Comparison of ENCODE assay signal across 8 cellular contexts in the genomic region with DNA sequence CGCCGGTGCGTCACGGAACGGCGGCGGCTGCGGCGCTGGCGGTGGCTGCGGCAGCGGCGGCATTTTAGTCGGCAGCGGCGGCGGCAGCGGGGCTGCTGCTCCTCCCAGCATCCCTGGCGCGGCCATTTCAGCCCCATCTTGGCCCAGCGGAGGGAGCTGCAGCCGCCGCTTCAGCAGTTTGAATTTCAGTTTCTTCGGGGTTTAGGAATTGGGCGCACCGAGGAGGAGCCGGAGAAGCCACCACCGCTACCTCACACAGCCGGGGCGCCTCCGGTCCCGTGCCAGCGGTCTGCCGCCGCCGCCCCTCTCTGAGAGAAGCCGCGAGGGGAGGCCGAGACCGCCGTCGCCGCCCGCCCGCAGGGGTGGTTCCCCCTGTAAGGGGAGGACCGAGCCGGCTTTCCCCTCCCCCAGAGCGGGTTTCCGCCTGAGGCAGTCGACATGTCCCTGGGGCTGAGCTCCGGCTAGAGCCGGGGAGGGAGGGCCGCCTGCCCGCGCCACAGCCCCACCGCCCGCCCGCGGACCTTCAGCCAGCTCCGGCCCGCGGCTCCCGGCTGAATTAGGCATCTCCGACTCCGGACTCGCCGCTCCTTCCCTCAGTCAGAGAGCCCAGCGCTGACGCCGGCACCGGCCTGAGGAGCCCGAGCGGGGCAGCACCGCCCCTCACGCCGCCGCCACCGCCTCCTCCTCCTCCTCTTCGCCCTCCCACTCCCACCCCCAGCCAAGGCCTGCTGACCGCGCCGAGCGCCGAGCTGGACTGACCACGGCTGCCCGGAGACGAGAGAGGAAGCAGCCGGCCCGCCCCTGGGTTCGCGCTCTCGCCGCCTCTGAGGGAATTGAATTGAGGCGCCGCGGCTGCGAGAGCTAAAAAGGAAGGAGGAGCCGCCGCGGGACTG. TPM values are rescaled to one million over a fixed set of nuclear protein-coding genes. Genes with fewer than 3 reads are reported as not detected.
DNase-seq lines count a peak whose midpoint lies in the region; ATAC-seq, FAIRE-seq and TF ChIP-seq lines count a peak whose summit lies in the region.

A gene (plus strand): TSS at position 67 of the 893 bp plus-strand sequence. CDS start 1,053 bp downstream, outside the sequence.

- H3K27ac ChIP-seq in C4-2B (peak within 1 kb of the TSS; percentile 99), liver (ENCODE audit: low read depth in 1 of 2, low read length in 2 of 2) (peak within 1 kb of the TSS; percentile 100)

- peaks cover 14% of the 10 kb centered on the region for H3K4me1 Mint-ChIP-seq in dendritic cell treated with granulocyte-macrophage colony-stimulating factor and Interleukin-4, amounts not matched to agents 40 ng/mL and 50 ng/mL, for 4 days (ENCODE audit: low read depth)

- intact Hi-C loops in dendritic cell treated with granulocyte-macrophage colony-stimulating factor and Interleukin-4, amounts not matched to agents 40 ng/mL and 50 ng/mL, for 4 days (cut with micrococcal nuclease), result loop anchor here (2.0 to 10.0 kb wide), 3 partner anchors 124 to 354 kb away; a partner anchor contains a TSS

- H3K4me3 ChIP-seq in liver (ENCODE audit: low read depth in 1 of 3, low read length in 3 of 3), result peak within 1 kb of the TSS; percentile 85 to 96 (median 92)

- WGBS in liver, result under 1% methylated on average over 100 of the region's 100 CpGs

- no peaks in the 10 kb centered on the region for H3K9me3 Mint-ChIP-seq in dendritic cell treated with granulocyte-macrophage colony-stimulating factor and Interleukin-4, amounts not matched to agents 40 ng/mL and 50 ng/mL, for 4 days

- H3K9me3 ChIP-seq in liver (ENCODE audit: control insufficient read depth in 4 of 4, low read length in 3 of 4), result no peaks in the 10 kb centered on the region

- no peaks in the 10 kb centered on the region for H3K27me3 Mint-ChIP-seq in dendritic cell treated with granulocyte-macrophage colony-stimulating factor and Interleukin-4, amounts not matched to agents 40 ng/mL and 50 ng/mL, for 4 days

- TF ChIP-seq CTCF in C4-2B (conservative IDR thresholded peaks at IDR 0.05) (peak; percentile 24), liver (IDR thresholded peaks at IDR 0.05; ENCODE audit: low read depth, low read length, missing input control) (no peak)

- peak in 1 of 2 donors; percentile 20 for TF ChIP-seq RAD21 in liver (IDR thresholded peaks at IDR 0.05)

- no peaks in the 10 kb centered on the region for H3K36me3 ChIP-seq in liver (ENCODE audit: control insufficient read depth in 4 of 4, insufficient read depth in 3 of 4, low read depth in 1 of 4, low read length in 3 of 4)

- H3K4me1 ChIP-seq in liver (ENCODE audit: control insufficient read depth in 4 of 4, insufficient read depth in 4 of 4, low read length in 3 of 4), result peaks cover 0 to 18% (median 4%) of the 10 kb centered on the region in 4 donors

- H3K27me3 ChIP-seq in liver (ENCODE audit: control insufficient read depth in 4 of 4, insufficient read depth in 4 of 4, low read length in 3 of 4), result no peaks in the 10 kb centered on the region

- peak within 1 kb of the TSS; percentile 98 for H3K4me3 Mint-ChIP-seq in dendritic cell treated with granulocyte-macrophage colony-stimulating factor and Interleukin-4, amounts not matched to agents 40 ng/mL and 50 ng/mL, for 4 days

- DNase-seq in GM19239 (ENCODE audit: insufficient read length, low spot score) (peak; percentile 62), NCI-H69 (lab: John Stamatoyannopoulos, UW) (peak; percentile 93)
- peak; percentile 83 to 89 for DNase-seq in activated CD4-positive, alpha-beta T cell treated with anti-CD3 and anti-CD28 coated beads, Interleukin-2, amount 50 U/mL, for 24 hours (ENCODE audit: low read depth in 1 of 2, low spot score in 1 of 2)
- DNase-seq in stimulated activated CD4-positive, alpha-beta T cell treated with anti-CD3 and anti-CD28 coated beads, Interleukin-4, amount 100 ng/mL, for 24 hours, result peak; percentile 95

- peak; percentile 26 for FAIRE-seq in GM19239 (lab: Jason Lieb, UNC)

- peak within 1 kb of the TSS; percentile 98 for H3K27ac Mint-ChIP-seq in dendritic cell treated with granulocyte-macrophage colony-stimulating factor and Interleukin-4, amounts not matched to agents 40 ng/mL and 50 ng/mL, for 4 days

- ATAC-seq in HG03442 (IDR thresholded peaks at IDR 0.05; ENCODE audit: unreplicated experiment), result peak; percentile 66

- peaks cover 42% of the 10 kb centered on the region for H3K36me3 Mint-ChIP-seq in dendritic cell treated with granulocyte-macrophage colony-stimulating factor and Interleukin-4, amounts not matched to agents 40 ng/mL and 50 ng/mL, for 4 days (ENCODE audit: low read depth)

- H3K9ac ChIP-seq in liver (ENCODE audit: low read depth in 1 of 2, low read length in 2 of 2), result peak within 1 kb of the TSS; percentile 94 to 99

TF ChIP-seq in liver, 16 proteins besides CTCF, POLR2A, EP300 and RAD21:
- TF ChIP-seq, protein P1, sequence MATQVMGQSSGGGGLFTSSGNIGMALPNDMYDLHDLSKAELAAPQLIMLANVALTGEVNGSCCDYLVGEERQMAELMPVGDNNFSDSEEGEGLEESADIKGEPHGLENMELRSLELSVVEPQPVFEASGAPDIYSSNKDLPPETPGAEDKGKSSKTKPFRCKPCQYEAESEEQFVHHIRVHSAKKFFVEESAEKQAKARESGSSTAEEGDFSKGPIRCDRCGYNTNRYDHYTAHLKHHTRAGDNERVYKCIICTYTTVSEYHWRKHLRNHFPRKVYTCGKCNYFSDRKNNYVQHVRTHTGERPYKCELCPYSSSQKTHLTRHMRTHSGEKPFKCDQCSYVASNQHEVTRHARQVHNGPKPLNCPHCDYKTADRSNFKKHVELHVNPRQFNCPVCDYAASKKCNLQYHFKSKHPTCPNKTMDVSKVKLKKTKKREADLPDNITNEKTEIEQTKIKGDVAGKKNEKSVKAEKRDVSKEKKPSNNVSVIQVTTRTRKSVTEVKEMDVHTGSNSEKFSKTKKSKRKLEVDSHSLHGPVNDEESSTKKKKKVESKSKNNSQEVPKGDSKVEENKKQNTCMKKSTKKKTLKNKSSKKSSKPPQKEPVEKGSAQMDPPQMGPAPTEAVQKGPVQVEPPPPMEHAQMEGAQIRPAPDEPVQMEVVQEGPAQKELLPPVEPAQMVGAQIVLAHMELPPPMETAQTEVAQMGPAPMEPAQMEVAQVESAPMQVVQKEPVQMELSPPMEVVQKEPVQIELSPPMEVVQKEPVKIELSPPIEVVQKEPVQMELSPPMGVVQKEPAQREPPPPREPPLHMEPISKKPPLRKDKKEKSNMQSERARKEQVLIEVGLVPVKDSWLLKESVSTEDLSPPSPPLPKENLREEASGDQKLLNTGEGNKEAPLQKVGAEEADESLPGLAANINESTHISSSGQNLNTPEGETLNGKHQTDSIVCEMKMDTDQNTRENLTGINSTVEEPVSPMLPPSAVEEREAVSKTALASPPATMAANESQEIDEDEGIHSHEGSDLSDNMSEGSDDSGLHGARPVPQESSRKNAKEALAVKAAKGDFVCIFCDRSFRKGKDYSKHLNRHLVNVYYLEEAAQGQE (IDR thresholded peaks at IDR 0.05), result peak; percentile 86
- TF ChIP-seq RXRA (IDR thresholded peaks at IDR 0.05) (no peak), YY1 (IDR thresholded peaks at IDR 0.05) (peak; percentile 79), NR2F2 (IDR thresholded peaks at IDR 0.05) (no peak), TAF1 (conservative IDR thresholded peaks at IDR 0.05) (peak; percentile 81), EGR1 (IDR thresholded peaks at IDR 0.05; ENCODE audit: low read depth in 2 of 2) (peak in 1 of 2 donors; percentile 81), SP1 (IDR thresholded peaks at IDR 0.05) (peak; percentile 23)
- TF ChIP-seq, protein P2, sequence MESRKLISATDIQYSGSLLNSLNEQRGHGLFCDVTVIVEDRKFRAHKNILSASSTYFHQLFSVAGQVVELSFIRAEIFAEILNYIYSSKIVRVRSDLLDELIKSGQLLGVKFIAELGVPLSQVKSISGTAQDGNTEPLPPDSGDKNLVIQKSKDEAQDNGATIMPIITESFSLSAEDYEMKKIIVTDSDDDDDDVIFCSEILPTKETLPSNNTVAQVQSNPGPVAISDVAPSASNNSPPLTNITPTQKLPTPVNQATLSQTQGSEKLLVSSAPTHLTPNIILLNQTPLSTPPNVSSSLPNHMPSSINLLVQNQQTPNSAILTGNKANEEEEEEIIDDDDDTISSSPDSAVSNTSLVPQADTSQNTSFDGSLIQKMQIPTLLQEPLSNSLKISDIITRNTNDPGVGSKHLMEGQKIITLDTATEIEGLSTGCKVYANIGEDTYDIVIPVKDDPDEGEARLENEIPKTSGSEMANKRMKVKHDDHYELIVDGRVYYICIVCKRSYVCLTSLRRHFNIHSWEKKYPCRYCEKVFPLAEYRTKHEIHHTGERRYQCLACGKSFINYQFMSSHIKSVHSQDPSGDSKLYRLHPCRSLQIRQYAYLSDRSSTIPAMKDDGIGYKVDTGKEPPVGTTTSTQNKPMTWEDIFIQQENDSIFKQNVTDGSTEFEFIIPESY (IDR thresholded peaks at IDR 0.05), result peak; percentile 27
TF ChIP-seq in liver: peak in this region for 6.

RNA-seq across cellular contexts. Expression of the gene that starts here (rescaled TPM):
- total RNA-seq in liver, result 1 to 10 TPM; 9.5 to 9.6 TPM
- 1 to 10 TPM; 4.0 to 6.2 TPM for polyA plus RNA-seq in liver

Comparison
In these comparisons a context has a peak if more than half of its experiments do, and no peak if none do; other contexts are left out.
1. Peak in every context shown above with its lines: DNase-seq, ATAC-seq, H3K4me3 ChIP-seq and H3K27ac ChIP-seq.